Comparison of ENCODE assay signal across 26 cellular contexts in the genomic region with DNA sequence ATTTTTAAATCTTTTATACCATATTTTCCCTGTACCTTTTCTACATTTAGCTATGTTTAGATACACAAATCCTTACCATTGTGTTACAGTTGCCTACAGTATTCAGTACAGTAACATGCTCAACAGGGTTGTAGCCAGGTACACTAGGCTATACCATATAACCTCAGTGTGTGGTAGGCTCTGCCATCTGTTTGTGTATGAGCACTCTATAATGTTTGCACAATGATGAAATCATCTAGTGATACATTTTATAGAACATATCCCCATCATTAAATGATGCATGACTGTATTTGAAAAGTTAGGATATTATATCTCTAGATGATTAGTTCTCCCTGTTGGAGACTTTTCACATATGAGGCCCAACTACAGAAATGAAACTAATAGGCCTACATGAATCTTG.
"Had no signal": no experiment of that assay in that cellular context is flagged by ENCODE, and none has a peak within 500 bp of the region (broad histone marks: within the 10 kb centered on the region; RNA-seq: fewer than 3 reads in every experiment).

No MANE protein-coding gene starts in this region.

- H3K4me3 ChIP-seq: left lung, lower lobe of right lung, neural progenitor cell, right atrium auricular region, skin epidermis, spleen, suprapubic skin, thoracic aorta, tibial artery, upper lobe of right lung had no signal

- H3K27ac ChIP-seq: left lung, lower lobe of right lung, neural progenitor cell, neutrophil, parathyroid adenoma, right atrium auricular region, skin epidermis, spleen, suprapubic skin, thoracic aorta, tibial artery, upper lobe of right lung had no signal

- H3K36me3 ChIP-seq: left lung, lower lobe of right lung, neural progenitor cell, neutrophil, right atrium auricular region, spleen, suprapubic skin, thoracic aorta, tibial artery, upper lobe of right lung had no signal

- DNase-seq: hippocampal formation; kidney glomerular epithelial cell; left cardiac atrium; left lung; lower lobe of right lung; mammary epithelial cell; mesenchymal stem cell; naive B cell; natural killer cell; nephron progenitor cell; occipital lobe; spleen; stimulated activated CD4-positive, alpha-beta T cell treated with anti-CD3 and anti-CD28 coated beads, Interleukin-4, amount 100 ng/mL, for 24 hours; stimulated activated naive CD4-positive, alpha-beta T cell; tibial artery; trophoblast cell; upper lobe of right lung had no signal

- H3K4me1 ChIP-seq: left lung, lower lobe of right lung, neural progenitor cell, parathyroid adenoma, right atrium auricular region, spleen, suprapubic skin, tibial artery, upper lobe of right lung had no signal

- ATAC-seq: left cardiac atrium; left lung; lower lobe of right lung; natural killer cell; sciatic nerve; stimulated activated effector memory CD8-positive, alpha-beta T cell treated with anti-CD3 and anti-CD28 coated beads, Interleukin-12 subunit alpha, Interleukin-12 subunit beta, amount 100 ng/mL, for 72 hours; upper lobe of right lung had no signal

- H3K27me3 ChIP-seq: left lung, neural progenitor cell, right atrium auricular region, suprapubic skin, tibial artery, upper lobe of right lung had no signal

- H3K9me3 ChIP-seq: left lung, lower lobe of right lung, neutrophil, right atrium auricular region, spleen, suprapubic skin, thoracic aorta, tibial artery, upper lobe of right lung had no signal
